In the genomic region with DNA sequence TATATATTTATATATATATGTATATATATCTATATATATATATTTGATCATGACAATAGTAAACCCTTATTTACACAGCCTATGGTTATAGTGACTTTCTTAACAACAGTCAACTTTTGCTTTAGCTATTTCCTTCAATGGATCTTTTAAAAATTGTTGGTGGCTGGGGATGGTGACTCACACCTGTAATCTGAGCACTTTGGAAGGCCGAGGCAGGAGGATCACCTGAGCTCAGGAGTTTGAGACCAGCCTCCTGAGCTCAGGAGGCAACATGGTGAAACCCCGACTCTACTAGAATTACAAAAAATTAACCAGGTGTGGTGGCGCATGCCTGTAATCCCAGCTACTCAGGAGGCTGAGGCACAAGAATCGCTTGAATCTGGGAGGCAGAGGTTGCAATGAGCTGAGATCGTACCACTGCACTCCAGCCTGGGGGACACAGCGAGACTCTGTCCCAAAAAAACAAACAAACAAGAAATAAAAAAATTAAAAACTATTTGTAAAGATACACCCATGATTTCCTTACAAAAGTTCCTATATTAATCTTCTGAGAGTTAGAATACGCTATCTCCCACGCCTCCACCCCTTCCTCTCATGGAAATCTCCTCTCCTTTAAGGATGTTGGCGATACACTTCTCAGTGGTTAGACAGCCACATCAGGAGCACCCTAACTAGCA, we compare ENCODE assay signal across 24 cellular contexts. TPM values are rescaled to one million over a fixed set of nuclear protein-coding genes. Genes with fewer than 3 reads are reported as not detected.
DNase-seq lines count a peak whose midpoint lies in the region; ATAC-seq, FAIRE-seq and TF ChIP-seq lines count a peak whose summit lies in the region.
"Had no signal": no experiment of that assay in that cellular context is flagged by ENCODE, and none has a peak within 500 bp of the region (broad histone marks: within the 10 kb centered on the region; RNA-seq: fewer than 3 reads in every experiment).

No MANE protein-coding gene starts in this region.

- H3K36me3 Mint-ChIP-seq in nephron (ENCODE audit: low read depth) = no peaks in the 10 kb centered on the region
- H3K36me3 Mint-ChIP-seq: CD14-positive monocyte; CD8-positive, alpha-beta memory T cell had no signal

- intact Hi-C loops in HepG2 (cut with micrococcal nuclease; ENCODE audit: unreplicated experiment) = no loop called here
- intact Hi-C loops in right lobe of liver (cut with DNase I) = no loop called here
- intact Hi-C loops in K562 (cut with micrococcal nuclease) = no loop called here

- H3K9me3 ChIP-seq in HepG2 (ENCODE audit: low read length) (no peaks in the 10 kb centered on the region), right lobe of liver (no peaks in the 10 kb centered on the region), K562 (replicated peaks; ENCODE audit: control insufficient read depth, insufficient read depth, low read depth, low read length) (no peaks in the 10 kb centered on the region), right atrium auricular region (no peaks in the 10 kb centered on the region)
- H3K9me3 ChIP-seq: A549; BE2C; BLaER1 treated with 17β-estradiol and CSF1 and Interleukin-3, amounts not matched to agents 10 nM and 100 nM; HAP-1 had no signal

- H2AFZ ChIP-seq in HepG2 (ENCODE audit: low read length) (no peak overlapping the region), K562 (ENCODE audit: low read depth, low read length) (no peak overlapping the region)

- WGBS in HepG2 (ENCODE audit: low lambda C conversion rate) = 74% methylated on average over 9 of the region's 9 CpGs
- 93% methylated on average over 9 of the region's 9 CpGs for WGBS in right lobe of liver (ENCODE audit: insufficient coverage, low coverage, low lambda C conversion rate, missing lambda C conversion rate)
- WGBS in K562 (ENCODE audit: insufficient coverage, low coverage, missing lambda C conversion rate) = 76% methylated on average over 9 of the region's 9 CpGs

- H3K27ac ChIP-seq in HepG2 (ENCODE audit: extremely low read length, insufficient read depth, low read length) (no peak overlapping the region), right lobe of liver (no peak overlapping the region), K562 (ENCODE audit: extremely low read depth, low read depth, low read length) (no peak overlapping the region), right atrium auricular region (no peak overlapping the region)
- H3K27ac ChIP-seq: A549; BLaER1 treated with 17β-estradiol and CSF1 and Interleukin-3, amounts not matched to agents 10 nM and 100 nM had no signal

- H3K4me2 ChIP-seq in HepG2 (ENCODE audit: low read depth, low read length) = no peak overlapping the region
- H3K4me2 ChIP-seq in K562 (ENCODE audit: insufficient read depth, low read length) = no peak overlapping the region
- H3K4me2 ChIP-seq: A549; BLaER1 treated with 17β-estradiol and CSF1 and Interleukin-3, amounts not matched to agents 10 nM and 100 nM had no signal

- H3K27me3 ChIP-seq in HepG2 (ENCODE audit: control insufficient read depth in 1 of 2, insufficient read depth in 2 of 2, low read length in 2 of 2) = no peaks in the 10 kb centered on the region; a peak in 1 of 5 replicates
- no peaks in the 10 kb centered on the region for H3K27me3 ChIP-seq in right lobe of liver
- H3K27me3 ChIP-seq in K562 (ENCODE audit: control insufficient read depth in 2 of 2, insufficient read depth in 2 of 2, low read length in 2 of 2) = no peaks in the 10 kb centered on the region
- H3K27me3 ChIP-seq in right atrium auricular region = no peaks in the 10 kb centered on the region
- H3K27me3 ChIP-seq: BE2C; BLaER1 treated with 17β-estradiol and CSF1 and Interleukin-3, amounts not matched to agents 10 nM and 100 nM had no signal

- TF ChIP-seq RAD21 in HepG2 (CRISPR knock-in tag; IDR thresholded peaks at IDR 0.05) (no peak), K562 (CRISPR knock-in tag; conservative IDR thresholded peaks at IDR 0.05 in 1 of 2, IDR thresholded peaks at IDR 0.05 in 1 of 2) (no peak)

- CTCF ChIA-PET in HepG2 (lab: Yijun Ruan, JAX; ENCODE audit: low intra/inter-chr PET ratio, low total read pairs) (no interaction called here), K562 (lab: Yijun Ruan, JAX; ENCODE audit: low intra/inter-chr PET ratio) (no interaction called here)

- no peak for TF ChIP-seq EP300 in HepG2 (IDR thresholded peaks at IDR 0.05; ENCODE audit: low read depth in 2 of 2, low read length in 2 of 2)
- no peak for TF ChIP-seq EP300 in HepG2 (CRISPR knock-in tag; IDR thresholded peaks at IDR 0.05; ENCODE audit: borderline replicate concordance)
- no peak for TF ChIP-seq EP300 in K562 (IDR thresholded peaks at IDR 0.05; ENCODE audit: low read length)

- H4K20me1 ChIP-seq in HepG2 (ENCODE audit: insufficient read depth, low read length) = no peaks in the 10 kb centered on the region
- no peaks in the 10 kb centered on the region for H4K20me1 ChIP-seq in K562 (replicated peaks; ENCODE audit: control insufficient read depth, insufficient read depth, low read length)
- H4K20me1 ChIP-seq: BLaER1 treated with 17β-estradiol and CSF1 and Interleukin-3, amounts not matched to agents 10 nM and 100 nM had no signal

- H3K36me3 ChIP-seq in HepG2 (replicated peaks in 1 of 2; ENCODE audit: control insufficient read depth in 1 of 2, insufficient read depth in 2 of 2, low read length in 2 of 2) (no peaks in the 10 kb centered on the region), right lobe of liver (no peaks in the 10 kb centered on the region), K562 (ENCODE audit: control insufficient read depth, insufficient read depth, low read length) (no peaks in the 10 kb centered on the region), right atrium auricular region (no peaks in the 10 kb centered on the region)
- H3K36me3 ChIP-seq: BE2C; BLaER1 treated with 17β-estradiol and CSF1 and Interleukin-3, amounts not matched to agents 10 nM and 100 nM; HAP-1 had no signal

- no peak overlapping the region for H3K4me3 ChIP-seq in HepG2 (replicated peaks in 1 of 3; ENCODE audit: insufficient read depth in 1 of 3, low read depth in 2 of 3, low read length in 3 of 3)
- H3K4me3 ChIP-seq in right lobe of liver = no peak overlapping the region
- no peak overlapping the region for H3K4me3 ChIP-seq in K562
- no peak overlapping the region for H3K4me3 ChIP-seq in right atrium auricular region
- H3K4me3 ChIP-seq: A549; BLaER1 treated with 17β-estradiol and CSF1 and Interleukin-3, amounts not matched to agents 10 nM and 100 nM; HAP-1 had no signal

- no peak for ATAC-seq in HepG2
- ATAC-seq in right lobe of liver = no peak
- ATAC-seq in K562 = no peak
- no peak for ATAC-seq in HG03571 (IDR thresholded peaks at IDR 0.05; ENCODE audit: unreplicated experiment)
- ATAC-seq in HG02981 (IDR thresholded peaks at IDR 0.05; ENCODE audit: unreplicated experiment) = no peak
- ATAC-seq: A549 had no signal

- TF ChIP-seq CTCF in HepG2 (CRISPR knock-in tag; IDR thresholded peaks at IDR 0.05) = no peak
- no peak for TF ChIP-seq CTCF in right lobe of liver (IDR thresholded peaks at IDR 0.05)
- no peak for TF ChIP-seq CTCF in K562 (IDR thresholded peaks at IDR 0.05 in 2 of 3, conservative IDR thresholded peaks at IDR 0.05 in 1 of 3; ENCODE audit: insufficient read depth in 2 of 3, low read depth in 1 of 3, low read length in 3 of 3)
- no peak for TF ChIP-seq CTCF in nephron (IDR thresholded peaks at IDR 0.05; ENCODE audit: unreplicated experiment in 3 of 3)
- no peak for TF ChIP-seq CTCF in right atrium auricular region (IDR thresholded peaks at IDR 0.05)

- TF ChIP-seq POLR2A in HepG2 (IDR thresholded peaks at IDR 0.05; ENCODE audit: insufficient read depth in 1 of 2, low read depth in 2 of 2, low read length in 2 of 2) = no peak
- TF ChIP-seq POLR2A in right lobe of liver (IDR thresholded peaks at IDR 0.05) = no peak
- no peak for TF ChIP-seq POLR2A in K562 (conservative IDR thresholded peaks at IDR 0.05)

- no peak overlapping the region for H3K9ac ChIP-seq in HepG2 (ENCODE audit: insufficient read depth, low read depth, low read length)
- H3K9ac ChIP-seq in K562 (ENCODE audit: insufficient read depth in 1 of 2, low read depth in 2 of 2, low read length in 2 of 2) = no peak overlapping the region
- H3K9ac ChIP-seq: BLaER1 treated with 17β-estradiol and CSF1 and Interleukin-3, amounts not matched to agents 10 nM and 100 nM had no signal

- peaks cover 66% of the 10 kb centered on the region for H3K4me1 Mint-ChIP-seq in nephron
- H3K4me1 Mint-ChIP-seq: CD14-positive monocyte; CD8-positive, alpha-beta memory T cell had no signal

- POLR2A ChIA-PET in HepG2 (lab: Yijun Ruan, JAX) = no interaction called here
- POLR2A ChIA-PET in K562 (lab: Yijun Ruan, JAX) = interaction anchor here (0.8 to 1.5 kb wide), 2 partner anchors 10 to 19 kb away, joined by 3 to 8 read pairs; no protein-coding TSS in a partner anchor

- in situ Hi-C loops in HepG2 (cut with HindIII; ENCODE audit: extremely low pct_ligation_motif_present, low pct_unique_long_range_greater_than_20kb) (no loop called here), K562 (cut with MboI) (no loop called here)

- peak overlapping the region in 1 of 3 experiments; percentile 11 for H3K4me3 Mint-ChIP-seq in nephron
- H3K4me3 Mint-ChIP-seq: CD14-positive monocyte; CD4-positive, alpha-beta T cell; CD8-positive, alpha-beta memory T cell had no signal

- no peaks in the 10 kb centered on the region for H3K9me3 Mint-ChIP-seq in nephron
- H3K9me3 Mint-ChIP-seq: CD14-positive monocyte; CD4-positive, alpha-beta T cell; CD8-positive, alpha-beta memory T cell had no signal

- H3K4me1 ChIP-seq in HepG2 (ENCODE audit: insufficient read depth, low read length) = peaks cover 24% of the 10 kb centered on the region
- H3K4me1 ChIP-seq in right lobe of liver = peaks cover 0 to 16% (median 9%) of the 10 kb centered on the region in 4 donors
- H3K4me1 ChIP-seq in K562 (replicated peaks in 1 of 2; ENCODE audit: control insufficient read depth in 2 of 2, insufficient read depth in 2 of 2, low read length in 2 of 2) = peaks cover 7 to 11% of the 10 kb centered on the region in 2 experiments; a peak in 3 of 5 replicates
- no peaks in the 10 kb centered on the region for H3K4me1 ChIP-seq in right atrium auricular region
- H3K4me1 ChIP-seq: BE2C; BLaER1 treated with 17β-estradiol and CSF1 and Interleukin-3, amounts not matched to agents 10 nM and 100 nM had no signal

- no peaks in the 10 kb centered on the region for H3K79me2 ChIP-seq in HepG2 (ENCODE audit: insufficient read depth, low read length)
- no peaks in the 10 kb centered on the region for H3K79me2 ChIP-seq in K562 (ENCODE audit: control insufficient read depth, insufficient read depth, low read length)

- BruUV-seq in HepG2 (replicated peaks; lab: Mats Ljungman, UMichigan) (no TSS peak), K562 (replicated peaks; lab: Mats Ljungman, UMichigan) (no TSS peak)

- FAIRE-seq in HepG2 (lab: Jason Lieb, UNC) (no peak), K562 (lab: Jason Lieb, UNC) (no peak)
- FAIRE-seq: A549, D721Med, G401.6, GM12892, H54 had no signal

- DNase-seq in HepG2 (ENCODE audit: low spot score) (no peak), right lobe of liver (no peak), K562 (ENCODE audit: extremely low read depth in 1 of 4, low spot score in 3 of 4) (no peak), right atrium auricular region (ENCODE audit: low spot score) (no peak)
- DNase-seq: 8988T; ACHN; AML-193; BE2C; CD4-positive, alpha-beta T cell; CD8-positive, alpha-beta memory T cell; DMS 273 treated with DMSO at 0.1 percent for 48 hours; DND-41; GOT3 had no signal

- H3K9me1 ChIP-seq in K562 (ENCODE audit: control insufficient read depth, insufficient read depth, low read length) = no peaks in the 10 kb centered on the region

- peak overlapping the region; percentile 79 to 97 (median 91) for H3K27ac Mint-ChIP-seq in nephron
- H3K27ac Mint-ChIP-seq: CD14-positive monocyte; CD4-positive, alpha-beta T cell had no signal

- no peaks in the 10 kb centered on the region for H3K27me3 Mint-ChIP-seq in nephron (ENCODE audit: low read depth)
- H3K27me3 Mint-ChIP-seq: CD4-positive, alpha-beta T cell; CD8-positive, alpha-beta memory T cell had no signal

RNA-seq across cellular contexts. Expression of gene CNKSR3, which starts 29.2 kb away (rescaled TPM):
- total RNA-seq in HepG2 (2016; rRNA removed; fragmentation: Illumina TruSeq; extraction: Trizol) (38.3 and 38.6 TPM in 2 replicates), right lobe of liver (10 to 100 TPM; 19.8 to 43.4 (median 26.9) TPM), K562 (2014; rRNA removed) (6.7 and 11.6 TPM in 2 replicates), K562 (2014; rRNA removed; fragmentation: Illumina TruSeq; extraction: Trizol) (19.4 and 20.6 TPM in 2 replicates), K562 (2015; rRNA removed; fragmentation: Illumina TruSeq; extraction: Trizol) (17.4 and 18.6 TPM in 2 replicates), K562 (2021) (25.7 and 27.9 TPM in 2 replicates), right atrium auricular region (10 to 100 TPM; 11.5 to 16.8 TPM)
- 18.4 and 19.1 TPM in 2 replicates for total RNA-seq in HepG2 (2016; cell fraction: cytosol; rRNA removed; fragmentation: Illumina TruSeq; extraction: Trizol; ENCODE audit: low read depth)
- 32.0 and 35.6 TPM in 2 replicates for total RNA-seq in HepG2 (2016; cell fraction: insoluble cytoplasmic fraction; rRNA removed; fragmentation: Illumina TruSeq; extraction: Trizol)
- 26.6 and 26.7 TPM in 2 replicates for total RNA-seq in HepG2 (2016; cell fraction: membrane; rRNA removed; fragmentation: Illumina TruSeq; extraction: Trizol)
- 20.9 and 24.2 TPM in 2 replicates for total RNA-seq in HepG2 (2016; cell fraction: nucleus; rRNA removed; fragmentation: Illumina TruSeq; extraction: Trizol)
- polyA plus RNA-seq in HepG2 (2011; rRNA removed) (9.2 and 9.8 TPM in 2 replicates), K562 (2011; rRNA removed) (7.1 and 8.1 TPM in 2 replicates), K562 (2014; fragmentation: Illumina TruSeq; extraction: Trizol) (24.2 and 29.6 TPM in 2 replicates), K562 (2014; fragmentation: Nextera tagmentation; extraction: Ambion mirVana) (1 to 10 TPM; 4.5 to 5.3 TPM), K562 (2014; rRNA removed) (9.5 and 9.7 TPM in 2 replicates)
- 6.3 and 7.8 TPM in 2 replicates for polyA plus RNA-seq in HepG2 (2011; cell fraction: cytosol; rRNA removed)
- 8.2 and 9.9 TPM in 2 replicates for polyA plus RNA-seq in HepG2 (2011; cell fraction: nucleus; rRNA removed)
- polyA plus RNA-seq in HepG2 (2012) = 26.2 and 28.1 TPM in 2 replicates
- 2.8 and 4.0 TPM in 2 replicates for polyA plus RNA-seq in HepG2 (2016; cell fraction: cytosol; fragmentation: Illumina TruSeq; extraction: Trizol; ENCODE audit: low read depth)
- polyA plus RNA-seq in HepG2 (2016; cell fraction: insoluble cytoplasmic fraction; fragmentation: Illumina TruSeq; extraction: Trizol; ENCODE audit: low read depth) = 31.5 and 36.8 TPM in 2 replicates
- polyA plus RNA-seq in HepG2 (2016; cell fraction: membrane; fragmentation: Illumina TruSeq; extraction: Trizol; ENCODE audit: low read depth) = 12.5 and 12.6 TPM in 2 replicates
- polyA plus RNA-seq in HepG2 (2016; cell fraction: nucleus; fragmentation: Illumina TruSeq; extraction: Trizol; ENCODE audit: insufficient read depth, low read depth) = 27.9 and 29.1 TPM in 2 replicates
- polyA minus RNA-seq in HepG2 (2011; rRNA and poly(A)+ RNA removed; ENCODE audit: low replicate concordance) = 1.5 and 15.6 TPM in 2 replicates
- 9.9 TPM in 2 replicates for polyA minus RNA-seq in HepG2 (2011; cell fraction: cytosol; rRNA and poly(A)+ RNA removed)
- 17.1 and 21.3 TPM in 2 replicates for polyA minus RNA-seq in HepG2 (2011; cell fraction: nucleus; rRNA and poly(A)+ RNA removed)
- 10.5 and 14.3 TPM in 2 replicates for total RNA-seq in K562 (2011; cell fraction: chromatin; rRNA removed; ENCODE audit: low replicate concordance)
- total RNA-seq in K562 (2011; cell fraction: nucleolus; rRNA removed) = 4.2 and 4.6 TPM in 2 replicates
- 7.0 and 15.1 TPM in 2 replicates for total RNA-seq in K562 (2011; cell fraction: nucleoplasm; rRNA removed)
- 4.9 and 5.0 TPM in 2 replicates for polyA plus RNA-seq in K562 (2011; cell fraction: cytosol; rRNA removed)
- polyA plus RNA-seq in K562 (2011; cell fraction: nucleus; rRNA removed) = 5.8 and 8.4 TPM in 2 replicates
- 5.2 and 13.5 TPM in 2 replicates for polyA plus RNA-seq in K562 (2012)
- 11.9 and 12.1 TPM in 2 replicates for polyA minus RNA-seq in K562 (2011; rRNA and poly(A)+ RNA removed)
- 5.2 and 6.2 TPM in 2 replicates for polyA minus RNA-seq in K562 (2011; cell fraction: cytosol; rRNA and poly(A)+ RNA removed)
- polyA minus RNA-seq in K562 (2011; cell fraction: nucleus; rRNA and poly(A)+ RNA removed) = 3.0 and 5.4 TPM in 2 replicates
- polyA plus RNA-seq: CD14-positive monocyte; CD8-positive, alpha-beta memory T cell had no signal

Comparison
In these comparisons a context has a peak if more than half of its experiments do, and no peak if none do; other contexts are left out.
1. Of the 241 proteins assayed by ChIP-seq in both HepG2 and K562: peak only in HepG2: none; only in K562: PRDM10; in both: none; in neither: 240.